Comparison of ENCODE assay signal across 1 cellular context in the genomic region with DNA sequence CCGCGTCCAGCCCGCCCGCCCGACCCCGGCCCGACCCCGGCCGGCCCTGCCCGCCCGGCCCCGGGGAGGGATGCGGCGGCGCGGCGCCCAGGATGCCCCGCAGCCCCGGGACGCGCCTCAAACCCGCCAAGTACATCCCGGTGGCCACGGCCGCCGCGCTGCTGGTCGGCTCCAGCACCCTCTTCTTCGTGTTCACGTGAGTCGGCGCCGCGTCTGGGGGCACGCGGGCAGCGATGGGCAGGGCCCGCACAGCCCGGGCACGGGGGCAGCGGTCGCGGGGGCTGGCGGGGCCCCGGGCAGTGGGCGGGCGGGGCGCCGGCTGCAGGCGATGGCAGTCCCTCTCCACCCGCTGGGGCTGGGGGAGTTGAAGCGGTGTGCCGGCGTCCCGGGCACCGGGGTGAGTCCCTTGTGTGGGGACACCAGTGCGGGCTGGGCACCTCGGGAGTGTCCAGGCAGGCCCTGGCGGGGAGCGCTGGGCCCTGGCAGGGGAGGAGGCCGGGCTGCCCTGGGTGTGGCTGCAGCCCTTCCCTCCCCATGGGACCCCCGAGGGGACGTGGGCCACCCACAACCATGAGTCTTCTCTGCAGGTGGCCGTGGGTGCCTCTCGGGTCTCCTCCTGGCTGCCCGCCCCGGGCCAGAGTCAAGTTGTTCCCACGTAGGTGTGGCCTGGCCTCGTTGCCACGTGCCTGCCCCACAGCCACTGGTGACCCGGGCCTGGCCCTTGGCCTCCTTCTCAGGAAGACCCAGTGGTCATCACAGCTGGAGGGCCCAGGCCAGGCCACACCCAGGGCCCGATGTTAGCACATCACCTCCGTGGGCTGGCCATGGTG.
TF ChIP-seq lines count a peak whose summit lies in the region.

No MANE protein-coding gene starts in this region.

TF ChIP-seq in H1, 55 proteins besides CTCF, POLR2A, EP300 and RAD21:
- TF ChIP-seq KDM5A (IDR thresholded peaks at IDR 0.05; ENCODE audit: low read length) (no peak), KDM4A (IDR thresholded peaks at IDR 0.05; ENCODE audit: low read depth, low read length, severe bottlenecking) (peak; percentile 48), TBP (IDR thresholded peaks at IDR 0.05; ENCODE audit: low read depth, low read length) (no peak)
TF ChIP-seq in H1: peak in this region for 1.
